Comparison of ENCODE assay signal across 19 cellular contexts in genomic region chr7:150781016-150781415, GRCh38. TPM values are rescaled to one million over a fixed set of nuclear protein-coding genes. Genes with fewer than 3 reads are reported as not detected.
DNase-seq lines count a peak whose midpoint lies in the region; ATAC-seq and TF ChIP-seq lines count a peak whose summit lies in the region.
"Had no signal": no experiment of that assay in that cellular context is flagged by ENCODE, and none has a peak within 500 bp of the region (broad histone marks: within the 10 kb centered on the region; RNA-seq: fewer than 3 reads in every experiment).

No MANE protein-coding gene starts in this region.

- H3K9ac ChIP-seq in colonic mucosa (ENCODE audit: low read depth in 2 of 2, low read length in 2 of 2), result no peak overlapping the region

- H3K9me3 ChIP-seq in colonic mucosa (no peaks in the 10 kb centered on the region), muscle layer of duodenum (ENCODE audit: control insufficient read depth in 1 of 2, low read length in 2 of 2) (no peaks in the 10 kb centered on the region)
- H3K9me3 ChIP-seq: esophagus muscularis mucosa had no signal

- H3K4me1 Mint-ChIP-seq in activated T-helper 17 cell treated with anti-CD3 and anti-CD28 coated beads, Interleukin-2, amount 50 U/mL, for 72 hours, result peaks cover 4% of the 10 kb centered on the region
- H3K4me1 Mint-ChIP-seq: B cell had no signal

- H3K9me3 Mint-ChIP-seq in activated T-helper 17 cell treated with anti-CD3 and anti-CD28 coated beads, Interleukin-2, amount 50 U/mL, for 72 hours, result no peaks in the 10 kb centered on the region
- H3K9me3 Mint-ChIP-seq: stimulated activated naive CD8-positive, alpha-beta T cell treated with anti-CD3 and anti-CD28 coated beads, Interleukin-15, amount 100 ng/mL, for 72 hours had no signal

- ATAC-seq in activated T-helper 17 cell treated with anti-CD3 and anti-CD28 coated beads, Interleukin-2, amount 50 U/mL, for 72 hours (replicated peaks), result no peak
- ATAC-seq in GM19463 (IDR thresholded peaks at IDR 0.05; ENCODE audit: unreplicated experiment), result no peak
- ATAC-seq: stimulated activated naive CD8-positive, alpha-beta T cell treated with anti-CD3 and anti-CD28 coated beads, Interleukin-15, amount 100 ng/mL, for 72 hours had no signal

- peaks cover 4% of the 10 kb centered on the region for H3K4me1 ChIP-seq in colonic mucosa
- peaks cover 9 to 21% of the 10 kb centered on the region in 2 donors for H3K4me1 ChIP-seq in muscle layer of duodenum (ENCODE audit: control insufficient read depth in 1 of 2, insufficient read depth in 2 of 2, low read length in 2 of 2)

- TF ChIP-seq CTCF in AG10803 (conservative IDR thresholded peaks at IDR 0.05; ENCODE audit: low read length) (no peak), colonic mucosa (IDR thresholded peaks at IDR 0.05) (no peak)

- H3K27me3 ChIP-seq in colonic mucosa (no peaks in the 10 kb centered on the region), muscle layer of duodenum (ENCODE audit: low read depth, low read length) (no peaks in the 10 kb centered on the region)
- H3K27me3 ChIP-seq: esophagus muscularis mucosa had no signal

- H3K27ac Mint-ChIP-seq in activated T-helper 17 cell treated with anti-CD3 and anti-CD28 coated beads, Interleukin-2, amount 50 U/mL, for 72 hours, result no peak overlapping the region
- H3K27ac Mint-ChIP-seq: B cell had no signal

- H3K4me3 ChIP-seq in AG10803 (ENCODE audit: low read length), result no peak overlapping the region
- no peak overlapping the region for H3K4me3 ChIP-seq in colonic mucosa
- no peak overlapping the region for H3K4me3 ChIP-seq in muscle layer of duodenum (ENCODE audit: low read depth in 1 of 2, low read length in 2 of 2)
- H3K4me3 ChIP-seq: esophagus muscularis mucosa had no signal

- H3K27me3 Mint-ChIP-seq in activated T-helper 17 cell treated with anti-CD3 and anti-CD28 coated beads, Interleukin-2, amount 50 U/mL, for 72 hours, result peaks cover 8% of the 10 kb centered on the region
- H3K27me3 Mint-ChIP-seq: stimulated activated naive CD8-positive, alpha-beta T cell treated with anti-CD3 and anti-CD28 coated beads, Interleukin-15, amount 100 ng/mL, for 72 hours had no signal

- H3K36me3 Mint-ChIP-seq in activated T-helper 17 cell treated with anti-CD3 and anti-CD28 coated beads, Interleukin-2, amount 50 U/mL, for 72 hours (ENCODE audit: low read depth), result no peaks in the 10 kb centered on the region

- peak; percentile 88 for DNase-seq in AG10803 (ENCODE audit: low read depth)
- DNase-seq in LHCN-M2 (ENCODE audit: low read depth), result peak; percentile 40
- no peak for DNase-seq in colonic mucosa
- DNase-seq in NCI-H2081 (lab: John Stamatoyannopoulos, UW), result no peak
- DNase-seq in iPS-NIHi11 (ENCODE audit: low spot score), result no peak
- DNase-seq: activated T-cell treated with anti-CD3 and anti-CD28 coated beads, Interleukin-2, amount 50 U/mL, for 48 hours; anterior cingulate cortex; cortex of kidney; DMS153; Kasumi-1; NCI-H2081 treated with DMSO at 0.1 percent for 48 hours; occipital lobe; stimulated activated naive CD8-positive, alpha-beta T cell treated with anti-CD3 and anti-CD28 coated beads, Interleukin-15, amount 100 ng/mL, for 72 hours had no signal

- peak overlapping the region; percentile 56 for H3K27ac ChIP-seq in colonic mucosa
- H3K27ac ChIP-seq in muscle layer of duodenum (ENCODE audit: low read length), result peak overlapping the region; percentile 32
- H3K27ac ChIP-seq: esophagus muscularis mucosa had no signal

- H3K36me3 ChIP-seq in colonic mucosa, result no peaks in the 10 kb centered on the region
- no peaks in the 10 kb centered on the region for H3K36me3 ChIP-seq in muscle layer of duodenum (ENCODE audit: control insufficient read depth in 1 of 2, insufficient read depth in 2 of 2, low read length in 2 of 2)
- H3K36me3 ChIP-seq: esophagus muscularis mucosa had no signal

- intact Hi-C loops in colonic mucosa (cut with DNase I), result loop anchor here (5.0 to 10.0 kb wide), 2 partner anchors 96 to 204 kb away; no protein-coding TSS in a partner anchor

- no peak overlapping the region for H3K4me3 Mint-ChIP-seq in activated T-helper 17 cell treated with anti-CD3 and anti-CD28 coated beads, Interleukin-2, amount 50 U/mL, for 72 hours
- H3K4me3 Mint-ChIP-seq: B cell; stimulated activated naive CD8-positive, alpha-beta T cell treated with anti-CD3 and anti-CD28 coated beads, Interleukin-15, amount 100 ng/mL, for 72 hours had no signal

RNA-seq across cellular contexts. Expression of gene TMEM176B, which starts 19.1 kb away (rescaled TPM):
- total RNA-seq in LHCN-M2 (2014; rRNA removed), result not detected in 2 replicates
- not detected for polyA plus RNA-seq in LHCN-M2 (2012)
- total RNA-seq in colonic mucosa, result 100 to 1,000 TPM; 154 to 256 TPM
- total RNA-seq in activated T-helper 17 cell treated with anti-CD3 and anti-CD28 coated beads, Interleukin-2, amount 50 U/mL, for 72 hours, result not detected
- total RNA-seq: lung microvascular endothelial cell had no signal

RNA-seq across cellular contexts. Expression of gene TMEM176A, which starts 19.6 kb away (rescaled TPM):
- total RNA-seq in LHCN-M2 (2014; rRNA removed) (not detected in 2 replicates), colonic mucosa (100 to 1,000 TPM; 130 to 170 TPM)
- not detected for polyA plus RNA-seq in LHCN-M2 (2012)
- total RNA-seq in activated T-helper 17 cell treated with anti-CD3 and anti-CD28 coated beads, Interleukin-2, amount 50 U/mL, for 72 hours, result under 1 TPM in 1 of 2 donors, not detected in 1; 0.45 TPM
- total RNA-seq: B cell, lung microvascular endothelial cell had no signal

RNA-seq across cellular contexts. Expression of gene GIMAP5, which starts 43.8 kb away (rescaled TPM):
- total RNA-seq in LHCN-M2 (2014; rRNA removed) (not detected in 2 replicates), colonic mucosa (1 to 10 TPM; 2.5 to 5.2 TPM)
- not detected for polyA plus RNA-seq in LHCN-M2 (2012)
- total RNA-seq in activated T-helper 17 cell treated with anti-CD3 and anti-CD28 coated beads, Interleukin-2, amount 50 U/mL, for 72 hours, result 100 to 1,000 TPM; 106 to 142 TPM

Comparison
In these comparisons a context has a peak if more than half of its experiments do, and no peak if none do; other contexts are left out.
1. DNase-seq: peak in AG10803 (single experiment) and LHCN-M2 (single experiment); none in colonic mucosa (single experiment), NCI-H2081 (0 of 2) and iPS-NIHi11 (single experiment).
2. RNA of gene TMEM176B, which starts 19.1 kb away (total RNA-seq): 154 to 256 TPM in colonic mucosa; not detected in LHCN-M2 and not detected in activated T-helper 17 cell treated with anti-CD3 and anti-CD28 coated beads, Interleukin-2, amount 50 U/mL, for 72 hours; every median in the first group is over 100 times any median in the second.
3. RNA of gene TMEM176A, which starts 19.6 kb away (total RNA-seq): 130 to 170 TPM in colonic mucosa; 0.45 TPM in activated T-helper 17 cell treated with anti-CD3 and anti-CD28 coated beads, Interleukin-2, amount 50 U/mL, for 72 hours and not detected in LHCN-M2; every median in the first group is over 10 times any median in the second.
4. RNA of gene GIMAP5, which starts 43.8 kb away (total RNA-seq): 106 to 142 TPM in activated T-helper 17 cell treated with anti-CD3 and anti-CD28 coated beads, Interleukin-2, amount 50 U/mL, for 72 hours; 2.5 to 5.2 TPM in colonic mucosa and not detected in LHCN-M2; every median in the first group is over 10 times any median in the second.